1 cellular context compared by ENCODE assay signal in genomic region chr11:115623021-115623451, GRCh38.
TF ChIP-seq lines count a peak whose summit lies in the region.

No MANE protein-coding gene starts in this region.

TF ChIP-seq in SK-N-SH, 30 proteins besides CTCF, POLR2A, EP300 and RAD21 (continued from another document):
- TF ChIP-seq REST (IDR thresholded peaks at IDR 0.05; ENCODE audit: low read depth, low read length) (0 out of 2 replicates have a peak, but pooled peaks have one; percentile 28), FOXJ3 (CRISPR knock-in tag; IDR thresholded peaks at IDR 0.05) (no peak), USF2 (IDR thresholded peaks at IDR 0.05; ENCODE audit: borderline replicate concordance, low read depth, low read length) (no peak), MEF2A (IDR thresholded peaks at IDR 0.05; ENCODE audit: borderline replicate concordance, low read depth) (peak; percentile 89), POLR2AphosphoS5 (IDR thresholded peaks at IDR 0.05; ENCODE audit: low read depth, low read length) (peak; percentile 25; the same call in 1 of the 2 replicates), RXRA (IDR thresholded peaks at IDR 0.05; ENCODE audit: borderline replicate concordance, low read depth) (peak; percentile 89), MXI1 (IDR thresholded peaks at IDR 0.05; ENCODE audit: low read depth, low read length) (no peak), RCOR1 (IDR thresholded peaks at IDR 0.05; ENCODE audit: low read length) (no peak), SMC3 (IDR thresholded peaks at IDR 0.05; ENCODE audit: low read depth, low read length) (no peak), CHD2 (IDR thresholded peaks at IDR 0.05; ENCODE audit: low read length, partially characterized antibody) (no peak), IRF3 (IDR thresholded peaks at IDR 0.05; ENCODE audit: low read depth, low read length) (no peak), RFX5 (IDR thresholded peaks at IDR 0.05; ENCODE audit: low read length) (no peak), GABPA (IDR thresholded peaks at IDR 0.05; ENCODE audit: low read depth) (no peak), TAF1 (IDR thresholded peaks at IDR 0.05; ENCODE audit: borderline replicate concordance, low read depth, low read length) (no peak), NRF1 (IDR thresholded peaks at IDR 0.05; ENCODE audit: low read depth, low read length) (no peak), TCF12 (IDR thresholded peaks at IDR 0.05) (peak; percentile 90)
